8 cellular contexts compared by ENCODE assay signal in genomic region chr4:47686294-47686872, GRCh38.
A peak's percentile ranks its signal among the peaks of the same experiment; 100 is the strongest.
DNase-seq lines count a peak whose midpoint lies in the region; ATAC-seq and TF ChIP-seq lines count a peak whose summit lies in the region.

No MANE protein-coding gene starts in this region.

- ATAC-seq in HG02938 (IDR thresholded peaks at IDR 0.05; ENCODE audit: unreplicated experiment) (peak; percentile 89), HG02588 (IDR thresholded peaks at IDR 0.05; ENCODE audit: unreplicated experiment) (no peak)

- intact Hi-C loops in posterior vena cava (cut with DNase I): no loop called here

- DNase-seq in NCI-H748 (lab: John Stamatoyannopoulos, UW; ENCODE audit: unreplicated experiment): peak; percentile 24
- DNase-seq in NCI-H748 treated with DMSO at 0.1 percent for 48 hours (lab: John Stamatoyannopoulos, UW): no peak
- DNase-seq in NOMO-1 treated with DMSO at 0.1 percent for 48 hours (lab: John Stamatoyannopoulos, UW; ENCODE audit: unreplicated experiment): peak; percentile 53
- DNase-seq in activated CD8-positive, alpha-beta memory T cell treated with anti-CD3 and anti-CD28 coated beads, Interleukin-2, amount 50 U/mL, for 48 hours: peak; percentile 81
- peak; percentile 58 for DNase-seq in fibroblast of mammary gland (ENCODE audit: low read depth)
- DNase-seq in posterior vena cava (ENCODE audit: low spot score): peak; percentile 81

- peak; percentile 82 for TF ChIP-seq CTCF in fibroblast of mammary gland (conservative IDR thresholded peaks at IDR 0.05; ENCODE audit: control insufficient read depth, insufficient read depth, low read depth, low read length)

- H3K4me3 ChIP-seq in fibroblast of mammary gland (ENCODE audit: control insufficient read depth, low read depth, low read length): no peak overlapping the region
